In genomic region chr3:24138876-24139256, GRCh38 we compare ENCODE assay signal across 17 cellular contexts.
"Had no signal": no experiment of that assay in that cellular context is flagged by ENCODE, and none has a peak within 500 bp of the region (broad histone marks: within the 10 kb centered on the region; RNA-seq: fewer than 3 reads in every experiment).

No MANE protein-coding gene starts in this region.

- H3K27ac ChIP-seq: brain microvascular endothelial cell, vagina had no signal

- H3K27me3 ChIP-seq: brain microvascular endothelial cell, tibial artery, vagina had no signal

- DNase-seq: activated B cell treated with CpG ODN at 0.5 μM for 24 hours; activated CD4-positive, alpha-beta T cell treated with anti-CD3 and anti-CD28 coated beads for 48 hours; activated CD8-positive, alpha-beta memory T cell treated with anti-CD3 and anti-CD28 coated beads, Interleukin-2, amount 50 U/mL, for 48 hours; activated CD8-positive, alpha-beta T cell treated with anti-CD3 and anti-CD28 coated beads, Interleukin-2, amount 10 ng/mL, durations not matched to agents 7 days and 5 days; activated gamma-delta T cell treated with Interleukin-2 at 50 U/mL for 16 hours; activated naive CD8-positive, alpha-beta T cell treated with anti-CD3 and anti-CD28 coated beads for 36 hours; activated T-cell treated with anti-CD3 and anti-CD28 coated beads, Interleukin-2, amount 50 U/mL, for 72 hours; brain microvascular endothelial cell; cortex of kidney; effector CD8-positive, alpha-beta T cell; hippocampal formation; kidney; stimulated activated CD4-positive, alpha-beta T cell treated with anti-CD3 and anti-CD28 coated beads, Interleukin-2, amount 100 ng/mL, for 48 hours; T-helper 2 cell; tibial artery had no signal

- H3K9me3 ChIP-seq: tibial artery, vagina had no signal

- H3K4me3 ChIP-seq: tibial artery, vagina had no signal

- H3K36me3 ChIP-seq: brain microvascular endothelial cell had no signal

- ATAC-seq: activated CD8-positive, alpha-beta T cell treated with anti-CD3 and anti-CD28 coated beads, Interleukin-2, amount 10 ng/mL, durations not matched to agents 7 days and 5 days; activated T-cell treated with anti-CD3 and anti-CD28 coated beads, Interleukin-2, amount 50 U/mL, for 72 hours; stimulated activated memory B cell treated with anti-CD40 and anti-IgM and Interleukin-4, amounts not matched to agents 10 μg/mL and 1 μg/mL and 100 μg/mL, for 72 hours had no signal
